13 cellular contexts compared by ENCODE assay signal in the genomic region with DNA sequence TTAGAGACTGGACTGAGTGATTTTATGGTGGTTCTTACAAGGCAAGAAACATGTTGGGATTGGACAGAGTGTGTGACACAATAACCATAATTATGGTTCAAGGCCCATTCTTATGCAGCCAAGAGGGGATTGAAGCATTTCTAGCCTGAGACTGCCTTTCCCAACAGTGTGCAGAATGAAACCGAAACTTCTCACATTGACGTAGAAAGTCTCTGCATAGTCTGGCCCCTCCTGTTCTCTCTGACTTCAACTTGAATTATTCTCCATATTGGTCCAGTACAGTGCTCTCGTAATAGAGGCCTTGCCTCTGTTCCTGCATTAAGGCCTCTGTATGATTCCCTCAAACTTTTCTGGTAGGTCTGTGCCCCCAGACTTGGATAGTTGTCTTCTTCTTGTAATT.
A peak's percentile ranks its signal among the peaks of the same experiment; 100 is the strongest.
DNase-seq lines count a peak whose midpoint lies in the region; ATAC-seq, FAIRE-seq and TF ChIP-seq lines count a peak whose summit lies in the region.
"Had no signal": no experiment of that assay in that cellular context is flagged by ENCODE, and none has a peak within 500 bp of the region (broad histone marks: within the 10 kb centered on the region; RNA-seq: fewer than 3 reads in every experiment).

No MANE protein-coding gene starts in this region.

- no peak overlapping the region for H3K27ac ChIP-seq in HepG2 (ENCODE audit: extremely low read length, insufficient read depth, low read length)
- no peak overlapping the region for H3K27ac ChIP-seq in suprapubic skin
- H3K27ac ChIP-seq: brain microvascular endothelial cell, uterus had no signal

- H2AFZ ChIP-seq in HepG2 (ENCODE audit: low read length) = no peak overlapping the region

- WGBS in HepG2 (ENCODE audit: low lambda C conversion rate) = 3% methylated on average over 3 of the region's 3 CpGs
- WGBS in suprapubic skin = 86% methylated on average over 3 of the region's 3 CpGs

- H3K4me2 ChIP-seq in HepG2 (ENCODE audit: low read depth, low read length) = 0 out of 2 replicates have a peak overlapping the region, but pooled peaks have one; percentile 16

- no peaks in the 10 kb centered on the region for H4K20me1 ChIP-seq in HepG2 (ENCODE audit: insufficient read depth, low read length)

- H3K9me3 ChIP-seq in HepG2 (ENCODE audit: low read length) (no peaks in the 10 kb centered on the region), suprapubic skin (no peaks in the 10 kb centered on the region)
- H3K9me3 ChIP-seq: uterus had no signal

- TF ChIP-seq RAD21 in HepG2 (CRISPR knock-in tag; IDR thresholded peaks at IDR 0.05) = no peak

- no peaks in the 10 kb centered on the region for H3K79me2 ChIP-seq in HepG2 (ENCODE audit: insufficient read depth, low read length)

- POLR2A ChIA-PET in HepG2 (lab: Yijun Ruan, JAX) = no interaction called here

- H3K36me3 ChIP-seq in HepG2 (replicated peaks in 1 of 2; ENCODE audit: control insufficient read depth in 1 of 2, insufficient read depth in 2 of 2, low read length in 2 of 2) (no peaks in the 10 kb centered on the region), suprapubic skin (no peaks in the 10 kb centered on the region)
- H3K36me3 ChIP-seq: brain microvascular endothelial cell, uterus had no signal

- H3K4me3 ChIP-seq in HepG2 (replicated peaks in 1 of 3; ENCODE audit: insufficient read depth in 1 of 3, low read depth in 2 of 3, low read length in 3 of 3) (no peak overlapping the region), suprapubic skin (no peak overlapping the region)
- H3K4me3 ChIP-seq: skin epidermis, uterus had no signal

- peak; percentile 96 for ATAC-seq in GM18861 (IDR thresholded peaks at IDR 0.05; ENCODE audit: unreplicated experiment)
- peak; percentile 99 for ATAC-seq in GM21717 (IDR thresholded peaks at IDR 0.05; ENCODE audit: unreplicated experiment)
- peak; percentile 97 for ATAC-seq in HG03442 (IDR thresholded peaks at IDR 0.05; ENCODE audit: unreplicated experiment)
- peak; percentile 53 for ATAC-seq in HepG2

- no peak for TF ChIP-seq POLR2A in HepG2 (IDR thresholded peaks at IDR 0.05; ENCODE audit: insufficient read depth in 1 of 2, low read depth in 2 of 2, low read length in 2 of 2)
- no peak for TF ChIP-seq POLR2A in suprapubic skin (IDR thresholded peaks at IDR 0.05)

- TF ChIP-seq CTCF in HepG2 (CRISPR knock-in tag; IDR thresholded peaks at IDR 0.05) (no peak), suprapubic skin (IDR thresholded peaks at IDR 0.05) (no peak)

- TF ChIP-seq EP300 in HepG2 (IDR thresholded peaks at IDR 0.05; ENCODE audit: low read depth in 2 of 2, low read length in 2 of 2) = no peak
- no peak for TF ChIP-seq EP300 in HepG2 (CRISPR knock-in tag; IDR thresholded peaks at IDR 0.05; ENCODE audit: borderline replicate concordance)
- no peak for TF ChIP-seq EP300 in suprapubic skin (IDR thresholded peaks at IDR 0.05)

- in situ Hi-C loops in HepG2 (cut with HindIII; ENCODE audit: extremely low pct_ligation_motif_present, low pct_unique_long_range_greater_than_20kb) = no loop called here

- CTCF ChIA-PET in HepG2 (lab: Yijun Ruan, JAX; ENCODE audit: low intra/inter-chr PET ratio, low total read pairs) = no interaction called here

- H3K9ac ChIP-seq in HepG2 (ENCODE audit: insufficient read depth, low read depth, low read length) = no peak overlapping the region

- H3K4me1 ChIP-seq in HepG2 (ENCODE audit: insufficient read depth, low read length) (peaks cover 10% of the 10 kb centered on the region; the same call in 1 of the 2 replicates), suprapubic skin (peaks cover 29% of the 10 kb centered on the region)
- H3K4me1 ChIP-seq: uterus had no signal

- no peak for DNase-seq in HepG2 (ENCODE audit: low spot score)
- no peak for DNase-seq in stimulated activated CD4-positive, alpha-beta T cell treated with anti-CD3 and anti-CD28 coated beads, Interleukin-4, amount 100 ng/mL, for 4 hours
- no peak for DNase-seq in activated CD4-positive, CD25-positive, alpha-beta regulatory T cell (lab: John Stamatoyannopoulos, UW)
- no peak for DNase-seq in suprapubic skin (ENCODE audit: low spot score in 2 of 2)
- DNase-seq in NCI-H345 treated with DMSO at 0.1 percent for 48 hours (lab: John Stamatoyannopoulos, UW; ENCODE audit: unreplicated experiment) = no peak
- DNase-seq: brain microvascular endothelial cell, Kasumi-1, uterus had no signal

- intact Hi-C loops in HepG2 (cut with micrococcal nuclease; ENCODE audit: unreplicated experiment) = no loop called here

- no TSS peak for BruUV-seq in HepG2 (replicated peaks; lab: Mats Ljungman, UMichigan)

- H3K27me3 ChIP-seq in HepG2 (ENCODE audit: control insufficient read depth in 1 of 2, insufficient read depth in 2 of 2, low read length in 2 of 2) (no peaks in the 10 kb centered on the region), suprapubic skin (no peaks in the 10 kb centered on the region)
- H3K27me3 ChIP-seq: brain microvascular endothelial cell, uterus had no signal

- no peak for FAIRE-seq in HepG2 (lab: Jason Lieb, UNC)
- FAIRE-seq: G401.6 had no signal

TF ChIP-seq in HepG2, 621 proteins besides CTCF, POLR2A, EP300 and RAD21:
- no peak for TF ChIP-seq ZFP36L2 (CRISPR knock-in tag; IDR thresholded peaks at IDR 0.05)
- no peak for TF ChIP-seq ZNF598 (CRISPR knock-in tag; IDR thresholded peaks at IDR 0.05; ENCODE audit: borderline replicate concordance)
- no peak for TF ChIP-seq KMT2B (CRISPR knock-in tag; IDR thresholded peaks at IDR 0.05)
- TF ChIP-seq, protein P1, sequence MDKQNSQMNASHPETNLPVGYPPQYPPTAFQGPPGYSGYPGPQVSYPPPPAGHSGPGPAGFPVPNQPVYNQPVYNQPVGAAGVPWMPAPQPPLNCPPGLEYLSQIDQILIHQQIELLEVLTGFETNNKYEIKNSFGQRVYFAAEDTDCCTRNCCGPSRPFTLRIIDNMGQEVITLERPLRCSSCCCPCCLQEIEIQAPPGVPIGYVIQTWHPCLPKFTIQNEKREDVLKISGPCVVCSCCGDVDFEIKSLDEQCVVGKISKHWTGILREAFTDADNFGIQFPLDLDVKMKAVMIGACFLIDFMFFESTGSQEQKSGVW (CRISPR knock-in tag; IDR thresholded peaks at IDR 0.05; ENCODE audit: borderline replicate concordance) = no peak
- no peak for TF ChIP-seq ZNF652 (CRISPR knock-in tag; IDR thresholded peaks at IDR 0.05; ENCODE audit: borderline replicate concordance, low read depth)
- TF ChIP-seq ZNF367 (CRISPR knock-in tag; IDR thresholded peaks at IDR 0.05; ENCODE audit: borderline replicate concordance) = no peak
